8 cellular contexts compared by ENCODE assay signal in the genomic region with DNA sequence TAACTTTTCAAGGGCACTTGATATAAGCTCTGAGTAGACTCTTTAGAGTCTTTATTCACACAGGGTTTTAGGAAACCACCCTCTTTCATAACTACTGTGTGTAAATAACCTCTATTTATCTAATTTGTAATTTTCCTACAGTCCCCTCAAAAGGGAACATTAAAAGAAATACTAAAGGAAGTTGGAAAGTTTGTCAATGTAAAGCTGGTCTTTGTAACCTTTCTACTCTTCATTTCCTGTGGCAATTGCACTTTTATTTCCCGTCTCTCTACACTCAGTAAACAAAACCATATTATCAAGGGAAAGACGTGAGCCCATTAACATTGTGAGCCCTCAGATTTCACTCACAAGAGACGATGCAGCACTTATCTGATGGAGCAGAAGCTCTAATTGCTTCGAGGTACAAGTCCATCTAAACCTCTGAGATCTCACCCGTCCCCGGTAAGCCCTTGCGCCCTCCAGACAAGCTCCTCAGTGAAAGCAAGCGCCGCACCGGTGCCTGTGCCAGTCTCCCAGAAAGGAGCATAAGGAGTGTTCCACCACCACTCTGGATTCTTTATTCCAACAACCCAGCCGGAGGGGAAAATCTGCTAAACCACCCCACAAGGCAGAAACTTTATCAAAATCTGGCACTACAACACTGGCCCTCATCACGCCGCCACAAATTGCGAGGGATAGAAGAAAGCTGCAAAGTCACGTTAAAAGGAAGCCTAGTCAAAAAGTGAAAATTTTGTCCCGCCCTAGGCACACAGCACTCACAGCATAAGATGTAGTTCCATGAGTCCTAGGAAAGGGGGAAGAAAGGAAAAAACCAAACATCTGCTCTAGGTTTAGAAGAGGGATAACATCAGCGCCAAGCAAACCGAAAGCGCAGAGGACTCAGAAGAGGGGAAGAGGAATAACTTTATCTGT. TPM values are rescaled to one million over a fixed set of nuclear protein-coding genes. Genes with fewer than 3 reads are reported as not detected.
A peak's percentile ranks its signal among the peaks of the same experiment; 100 is the strongest.
DNase-seq lines count a peak whose midpoint lies in the region; ATAC-seq and TF ChIP-seq lines count a peak whose summit lies in the region.

No MANE protein-coding gene starts in this region.

- no peak overlapping the region for H3K27ac Mint-ChIP-seq in CD4-positive, alpha-beta T cell
- no peak overlapping the region for H3K27ac Mint-ChIP-seq in HFFc6
- no peak overlapping the region for H3K27ac Mint-ChIP-seq in activated naive CD4-positive, alpha-beta T cell treated with anti-CD3 and anti-CD28 coated beads, Interleukin-2, amount 50 U/mL, for 72 hours

- peak overlapping the region; percentile 82 for H3K4me3 ChIP-seq in kidney epithelial cell (ENCODE audit: low read depth, low read length)

- H3K9me3 ChIP-seq in CD4-positive, alpha-beta T cell (ENCODE audit: control insufficient read depth, low read length): no peaks in the 10 kb centered on the region

- H3K27ac ChIP-seq in CD4-positive, alpha-beta T cell (ENCODE audit: low read depth, low read length): no peak overlapping the region
- peak overlapping the region; percentile 86 for H3K27ac ChIP-seq in substantia nigra (ENCODE audit: low read depth, low read length, poor library complexity, severe bottlenecking)

- no peak for ATAC-seq in CD4-positive, alpha-beta T cell (ENCODE audit: poor library complexity)
- peak; percentile 24 to 50 for ATAC-seq in activated naive CD4-positive, alpha-beta T cell treated with anti-CD3 and anti-CD28 coated beads, Interleukin-2, amount 50 U/mL, for 72 hours
- ATAC-seq in GM19035 (IDR thresholded peaks at IDR 0.05; ENCODE audit: unreplicated experiment) (no peak), GM18861 (IDR thresholded peaks at IDR 0.05; ENCODE audit: unreplicated experiment) (no peak)

- H3K27me3 Mint-ChIP-seq in CD4-positive, alpha-beta T cell: peaks cover 90% of the 10 kb centered on the region
- peaks cover 47% of the 10 kb centered on the region for H3K27me3 Mint-ChIP-seq in HFFc6 (ENCODE audit: insufficient read depth)

- CTCF ChIA-PET in CD4-positive, alpha-beta T cell (lab: Charles Lee): no interaction called here

- H3K36me3 Mint-ChIP-seq in CD4-positive, alpha-beta T cell (ENCODE audit: low read depth): no peaks in the 10 kb centered on the region
- H3K36me3 Mint-ChIP-seq in HFFc6 (ENCODE audit: low read depth): peaks cover 4% of the 10 kb centered on the region
- H3K36me3 Mint-ChIP-seq in activated naive CD4-positive, alpha-beta T cell treated with anti-CD3 and anti-CD28 coated beads, Interleukin-2, amount 50 U/mL, for 72 hours: peaks cover 18% of the 10 kb centered on the region in 2 donors

- POLR2A ChIA-PET in CD4-positive, alpha-beta T cell (lab: Charles Lee): interaction anchor here (0.8 to 1.1 kb wide), 2 partner anchors 11 to 55 kb away, joined by 3 to 6 read pairs; no protein-coding TSS in a partner anchor

- peaks cover 24% of the 10 kb centered on the region for H3K4me1 Mint-ChIP-seq in CD4-positive, alpha-beta T cell (ENCODE audit: low read depth)
- H3K4me1 Mint-ChIP-seq in HFFc6 (ENCODE audit: low read depth): peaks cover 10% of the 10 kb centered on the region

- H3K36me3 ChIP-seq in kidney epithelial cell (ENCODE audit: control insufficient read depth, insufficient read depth, low read length): no peaks in the 10 kb centered on the region

- DNase-seq in CD4-positive, alpha-beta T cell: no peak
- DNase-seq in HFFc6 (no peak), kidney epithelial cell (ENCODE audit: low read depth) (no peak), substantia nigra (lab: John Stamatoyannopoulos, UW) (peak in 7 of 49 donors; percentile 4 to 35 (median 18)), midbrain (lab: John Stamatoyannopoulos, UW) (no peak)
- DNase-seq in activated naive CD4-positive, alpha-beta T cell treated with anti-CD3 and anti-CD28 coated beads, Interleukin-2, amount 50 U/mL, for 72 hours (ENCODE audit: low spot score in 2 of 2): peak in 1 of 2 donors; percentile 7

- TF ChIP-seq CTCF in CD4-positive, alpha-beta T cell (IDR thresholded peaks at IDR 0.05): no peak
- TF ChIP-seq CTCF in HFFc6 (IDR thresholded peaks at IDR 0.05): no peak
- TF ChIP-seq CTCF in kidney epithelial cell (IDR thresholded peaks at IDR 0.05; ENCODE audit: insufficient read depth, low read length, poor library complexity, severe bottlenecking): no peak

- intact Hi-C loops in CD4-positive, alpha-beta T cell (cut with DNase I, micrococcal nuclease): no loop called here

- H3K4me3 Mint-ChIP-seq in CD4-positive, alpha-beta T cell: peak overlapping the region; percentile 91
- peak overlapping the region; percentile 86 for H3K4me3 Mint-ChIP-seq in HFFc6

- H3K27me3 ChIP-seq in CD4-positive, alpha-beta T cell (ENCODE audit: control insufficient read depth, insufficient read depth, low read length): peaks cover 90% of the 10 kb centered on the region
- H3K27me3 ChIP-seq in kidney epithelial cell (ENCODE audit: control insufficient read depth, insufficient read depth, low read length): no peaks in the 10 kb centered on the region

- H3K9me3 Mint-ChIP-seq in CD4-positive, alpha-beta T cell: no peaks in the 10 kb centered on the region
- no peaks in the 10 kb centered on the region for H3K9me3 Mint-ChIP-seq in HFFc6
- no peaks in the 10 kb centered on the region for H3K9me3 Mint-ChIP-seq in activated naive CD4-positive, alpha-beta T cell treated with anti-CD3 and anti-CD28 coated beads, Interleukin-2, amount 50 U/mL, for 72 hours

RNA-seq across cellular contexts. Expression of a gene that starts 0.9 kb away (rescaled TPM):
- not detected for total RNA-seq in CD4-positive, alpha-beta T cell
- not detected for total RNA-seq in HFFc6 (2021; fragmentation: NEBNext Ultra II Directional; extraction: Animal tissue kit (Norgen Biotek cat#: 25700))
- not detected for total RNA-seq in activated naive CD4-positive, alpha-beta T cell treated with anti-CD3 and anti-CD28 coated beads, Interleukin-2, amount 50 U/mL, for 72 hours
- 9.8 and 11.1 TPM in 2 replicates for total RNA-seq in kidney epithelial cell

RNA-seq across cellular contexts. Expression of a gene that starts 30.5 kb away (rescaled TPM):
- not detected for total RNA-seq in CD4-positive, alpha-beta T cell
- total RNA-seq in HFFc6 (2021; fragmentation: NEBNext Ultra II Directional; extraction: Animal tissue kit (Norgen Biotek cat#: 25700)): under 1 TPM in 3 of 6 experiments, not detected in 3; 0.25 to 0.38 (median 0.25) TPM
- total RNA-seq in activated naive CD4-positive, alpha-beta T cell treated with anti-CD3 and anti-CD28 coated beads, Interleukin-2, amount 50 U/mL, for 72 hours: not detected
- 5.4 and 9.2 TPM in 2 replicates for total RNA-seq in kidney epithelial cell

RNA-seq across cellular contexts. Expression of a gene that starts 36.2 kb away (rescaled TPM):
- total RNA-seq in CD4-positive, alpha-beta T cell: not detected
- under 1 TPM in 4 of 6 experiments, not detected in 2; 0.40 to 0.69 (median 0.57) TPM for total RNA-seq in HFFc6 (2021; fragmentation: NEBNext Ultra II Directional; extraction: Animal tissue kit (Norgen Biotek cat#: 25700))
- total RNA-seq in activated naive CD4-positive, alpha-beta T cell treated with anti-CD3 and anti-CD28 coated beads, Interleukin-2, amount 50 U/mL, for 72 hours: not detected
- total RNA-seq in kidney epithelial cell: 5.4 and 13.8 TPM in 2 replicates

RNA-seq across cellular contexts. Expression of a gene that starts 58.1 kb away (rescaled TPM):
- total RNA-seq in CD4-positive, alpha-beta T cell: not detected
- 1 to 10 TPM; 2.3 to 5.1 (median 4.6) TPM for total RNA-seq in HFFc6 (2021; fragmentation: NEBNext Ultra II Directional; extraction: Animal tissue kit (Norgen Biotek cat#: 25700))
- not detected for total RNA-seq in activated naive CD4-positive, alpha-beta T cell treated with anti-CD3 and anti-CD28 coated beads, Interleukin-2, amount 50 U/mL, for 72 hours
- 18.1 and 22.5 TPM in 2 replicates for total RNA-seq in kidney epithelial cell

Comparison
In these comparisons a context has a peak if more than half of its experiments do, and no peak if none do; other contexts are left out.
1. ATAC-seq: peak in activated naive CD4-positive, alpha-beta T cell treated with anti-CD3 and anti-CD28 coated beads, Interleukin-2, amount 50 U/mL, for 72 hours (2 of 2); none in CD4-positive, alpha-beta T cell (single experiment), GM19035 (single experiment) and GM18861 (single experiment).
2. RNA of a gene that starts 0.9 kb away (total RNA-seq): 9.8 to 11.1 TPM in kidney epithelial cell; not detected in CD4-positive, alpha-beta T cell, not detected in HFFc6 and not detected in activated naive CD4-positive, alpha-beta T cell treated with anti-CD3 and anti-CD28 coated beads, Interleukin-2, amount 50 U/mL, for 72 hours; every median in the first group is over 10 times any median in the second.